In genomic region chr2:38376346-38376682, GRCh38 we compare ENCODE assay signal across 8 cellular contexts. TPM values are rescaled to one million over a fixed set of nuclear protein-coding genes. Genes with fewer than 3 reads are reported as not detected.
DNase-seq lines count a peak whose midpoint lies in the region; ATAC-seq and TF ChIP-seq lines count a peak whose summit lies in the region.

No MANE protein-coding gene starts in this region.

- WGBS in esophagus muscularis mucosa: 0% methylated on average over 5 of the region's 23 CpGs

- peaks cover 0 to 3% (median 0%) of the 10 kb centered on the region in 5 donors for H3K27me3 Mint-ChIP-seq in naive thymus-derived CD4-positive, alpha-beta T cell

- CTCF ChIA-PET in naive thymus-derived CD4-positive, alpha-beta T cell (lab: Charles Lee): interaction anchor here (1.2 to 1.5 kb wide), 6 partner anchors 10 to 374 kb away, joined by 4 to 9 read pairs (median 4); no protein-coding TSS in a partner anchor

- peak in 12 of 14 donors; percentile 17 to 78 (median 60) for DNase-seq in C1 segment of cervical spinal cord (lab: John Stamatoyannopoulos, UW)
- DNase-seq in NCI-H510A (lab: John Stamatoyannopoulos, UW): peak; percentile 15
- DNase-seq in activated T-cell treated with anti-CD3 and anti-CD28 coated beads, Interleukin-2, amount 50 U/mL, for 1 hour: peak; percentile 63
- no peak for DNase-seq in esophagus muscularis mucosa (ENCODE audit: extremely low spot score)
- DNase-seq in naive thymus-derived CD4-positive, alpha-beta T cell: peak in 4 of 9 donors; percentile 54 to 66 (median 57)
- DNase-seq in substantia nigra (lab: John Stamatoyannopoulos, UW): peak in 40 of 49 donors; percentile 8 to 68 (median 49)

- H3K9me3 Mint-ChIP-seq in naive thymus-derived CD4-positive, alpha-beta T cell: peaks cover 0 to 3% (median 0%) of the 10 kb centered on the region in 11 donors

- peak overlapping the region; percentile 86 to 98 (median 96) for H3K4me3 ChIP-seq in esophagus muscularis mucosa
- H3K4me3 ChIP-seq in naive thymus-derived CD4-positive, alpha-beta T cell (ENCODE audit: low read length): peak overlapping the region; percentile 75

- H3K27ac Mint-ChIP-seq in naive thymus-derived CD4-positive, alpha-beta T cell: peak overlapping the region; percentile 80 to 99 (median 93)

- peaks cover 20 to 55% (median 53%) of the 10 kb centered on the region in 4 donors for H3K4me1 ChIP-seq in esophagus muscularis mucosa
- peaks cover 28 to 30% of the 10 kb centered on the region in 2 donors for H3K4me1 ChIP-seq in naive thymus-derived CD4-positive, alpha-beta T cell (ENCODE audit: control insufficient read depth in 2 of 2, insufficient read depth in 2 of 2, low read length in 2 of 2)

- no peaks in the 10 kb centered on the region for H3K36me3 ChIP-seq in esophagus muscularis mucosa
- no peaks in the 10 kb centered on the region for H3K36me3 ChIP-seq in naive thymus-derived CD4-positive, alpha-beta T cell (ENCODE audit: control insufficient read depth in 2 of 3, insufficient read depth in 3 of 3, low read length in 3 of 3)

- no peak for TF ChIP-seq CTCF in esophagus muscularis mucosa (IDR thresholded peaks at IDR 0.05)

- POLR2A ChIA-PET in naive thymus-derived CD4-positive, alpha-beta T cell (lab: Charles Lee): interaction anchor here (0.7 to 3.6 kb wide), 7 partner anchors 14 to 735 kb away, joined by 3 to 22 read pairs (median 4); partner anchors contain the start of gene SRSF7

- no peak for TF ChIP-seq EP300 in esophagus muscularis mucosa (IDR thresholded peaks at IDR 0.05)

- ATAC-seq in GM19023 (IDR thresholded peaks at IDR 0.05; ENCODE audit: unreplicated experiment): peak; percentile 29
- ATAC-seq in HG03175 (IDR thresholded peaks at IDR 0.05; ENCODE audit: unreplicated experiment): peak; percentile 19
- ATAC-seq in naive thymus-derived CD4-positive, alpha-beta T cell: no peak

- no peaks in the 10 kb centered on the region for H3K9me3 ChIP-seq in esophagus muscularis mucosa
- no peaks in the 10 kb centered on the region for H3K9me3 ChIP-seq in naive thymus-derived CD4-positive, alpha-beta T cell (ENCODE audit: control insufficient read depth in 2 of 3, low read length in 3 of 3)

- H3K4me1 Mint-ChIP-seq in naive thymus-derived CD4-positive, alpha-beta T cell: peaks cover 55 to 85% (median 75%) of the 10 kb centered on the region in 7 donors

- peak overlapping the region; percentile 93 to 100 (median 97) for H3K4me3 Mint-ChIP-seq in naive thymus-derived CD4-positive, alpha-beta T cell

- H3K27ac ChIP-seq in esophagus muscularis mucosa (replicated peaks in 1 of 4) (peak overlapping the region; percentile 97 to 100 (median 100)), substantia nigra (ENCODE audit: low read depth, low read length, poor library complexity, severe bottlenecking) (peak overlapping the region; percentile 73)
- H3K27ac ChIP-seq in naive thymus-derived CD4-positive, alpha-beta T cell (ENCODE audit: low read depth, low read length): peak overlapping the region; percentile 98

- no peak for TF ChIP-seq POLR2A in esophagus muscularis mucosa (IDR thresholded peaks at IDR 0.05; ENCODE audit: low read depth)

- no peaks in the 10 kb centered on the region for H3K27me3 ChIP-seq in esophagus muscularis mucosa
- no peaks in the 10 kb centered on the region for H3K27me3 ChIP-seq in naive thymus-derived CD4-positive, alpha-beta T cell (ENCODE audit: control insufficient read depth in 2 of 2, insufficient read depth in 2 of 2, low read length in 2 of 2)

- peaks cover 0 to 2% (median 0%) of the 10 kb centered on the region in 5 donors for H3K36me3 Mint-ChIP-seq in naive thymus-derived CD4-positive, alpha-beta T cell

- intact Hi-C loops in esophagus muscularis mucosa (cut with DNase I): loop anchor here (2.0 to 10.0 kb wide), 4 partner anchors 59 to 228 kb away; partner anchors contain the start of gene HNRNPLL
- intact Hi-C loops in naive thymus-derived CD4-positive, alpha-beta T cell (cut with micrococcal nuclease): loop anchor here (1.0 to 5.0 kb wide), 17 partner anchors 13 to 1409 kb away; partner anchors contain the start of genes CYP1B1 (in 1 of the 2), EIF2AK2 (in 1 of the 2), GPATCH11 (in 1 of the 2) and HEATR5B (in 1 of the 2)

RNA-seq across cellular contexts. Expression of gene ATL2, which starts 0.8 kb away (rescaled TPM):
- total RNA-seq in esophagus muscularis mucosa: 100 to 1,000 TPM; 159 to 260 (median 231) TPM
- 10 to 100 TPM; 45.5 to 59.5 (median 53.0) TPM for total RNA-seq in naive thymus-derived CD4-positive, alpha-beta T cell
- polyA plus RNA-seq in naive thymus-derived CD4-positive, alpha-beta T cell: 10 to 100 TPM; 18.8 to 38.1 TPM
